Comparison of ENCODE assay signal across 8 cellular contexts in the genomic region with DNA sequence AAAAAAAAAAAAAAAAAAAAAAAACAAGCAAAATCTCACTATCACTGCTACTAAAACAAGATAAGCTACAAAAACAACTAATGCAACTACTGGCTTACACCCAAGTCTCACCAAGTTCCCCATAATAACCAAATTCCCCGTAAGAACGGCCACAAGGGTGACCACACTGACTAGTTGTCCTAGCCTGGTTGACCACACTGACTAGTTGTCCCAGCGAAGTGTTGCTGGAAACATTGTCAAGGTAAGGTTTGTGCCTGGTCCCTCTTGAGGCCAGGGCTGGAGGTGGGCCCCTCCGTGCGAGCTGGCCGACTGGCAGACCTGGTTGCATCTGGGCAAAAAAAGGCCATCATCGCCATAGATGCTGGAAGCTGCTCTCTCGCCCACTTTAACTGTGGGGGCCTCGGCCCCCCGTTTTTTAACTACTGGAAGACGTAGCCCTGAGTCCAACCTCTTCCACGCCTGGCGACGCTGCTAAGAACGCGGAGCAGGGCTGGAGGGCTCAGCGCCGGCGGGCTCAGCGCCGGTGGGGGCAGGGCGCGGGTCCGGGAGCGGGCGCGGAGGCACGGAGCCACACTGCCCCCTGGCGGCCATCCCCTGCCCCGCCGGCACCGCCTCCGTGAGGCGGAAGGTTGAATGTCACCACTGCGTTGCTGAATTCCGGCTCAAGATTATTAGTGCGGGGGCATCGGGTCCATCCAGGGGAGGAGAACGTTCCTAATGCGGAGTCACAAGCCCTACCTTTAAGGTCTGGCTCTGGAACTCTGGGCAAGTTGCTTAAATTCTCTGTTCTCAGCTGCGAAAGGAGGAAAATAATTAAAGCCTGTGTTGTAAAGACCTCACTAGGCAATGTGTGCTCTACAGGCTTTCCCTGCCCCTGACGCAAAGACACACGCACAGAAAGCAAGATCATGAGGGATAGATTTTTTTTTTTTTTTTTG.
DNase-seq lines count a peak whose midpoint lies in the region; ATAC-seq, FAIRE-seq and TF ChIP-seq lines count a peak whose summit lies in the region.

No MANE protein-coding gene starts in this region.

- H2AFZ ChIP-seq in ACC112 (ENCODE audit: low read length, unreplicated experiment), result peak overlapping the region; percentile 85

- no peaks in the 10 kb centered on the region for H3K79me2 ChIP-seq in ACC112 (ENCODE audit: control insufficient read depth, insufficient read depth, low read length, unreplicated experiment)

- peak; percentile 47 for ATAC-seq in GM18858 (IDR thresholded peaks at IDR 0.05; ENCODE audit: unreplicated experiment)
- peak; percentile 66 for ATAC-seq in HG03442 (IDR thresholded peaks at IDR 0.05; ENCODE audit: unreplicated experiment)

- peaks cover 3% of the 10 kb centered on the region for H3K4me1 ChIP-seq in ACC112 (ENCODE audit: control insufficient read depth, insufficient read depth, low read length, unreplicated experiment)

- peak overlapping the region; percentile 66 for H3K4me3 Mint-ChIP-seq in mesothelial cell of epicardium

- peak; percentile 50 for FAIRE-seq in endometrium (lab: Jason Lieb, UNC)

- no peaks in the 10 kb centered on the region for H3K36me3 ChIP-seq in ACC112 (ENCODE audit: insufficient read depth, low read length)

- H3K27me3 Mint-ChIP-seq in mesothelial cell of epicardium (ENCODE audit: low read depth), result peaks cover 27% of the 10 kb centered on the region

- H3K4me1 Mint-ChIP-seq in mesothelial cell of epicardium, result peaks cover 22% of the 10 kb centered on the region

- H3K27ac ChIP-seq in ACC112 (ENCODE audit: low read depth, low read length), result no peak overlapping the region

- TF ChIP-seq CTCF in mesothelial cell of epicardium (IDR thresholded peaks at IDR 0.05; ENCODE audit: unreplicated experiment), result peak; percentile 99

- no peaks in the 10 kb centered on the region for H3K36me3 Mint-ChIP-seq in mesothelial cell of epicardium

- peaks cover 26% of the 10 kb centered on the region for H3K27me3 ChIP-seq in ACC112 (ENCODE audit: insufficient read depth, low read length)

- H3K4me3 ChIP-seq in ACC112 (ENCODE audit: low read depth, low read length), result peak overlapping the region; percentile 68

- H3K9me3 Mint-ChIP-seq in mesothelial cell of epicardium, result no peaks in the 10 kb centered on the region

- H3K27ac Mint-ChIP-seq in mesothelial cell of epicardium, result peak overlapping the region; percentile 31

- DNase-seq in NOMO-1 treated with dmso at 0.1 percent for 144 hours (lab: John Stamatoyannopoulos, UW; ENCODE audit: unreplicated experiment), result peak; percentile 63
- peak; percentile 79 for DNase-seq in activated CD8-positive, alpha-beta memory T cell treated with anti-CD3 and anti-CD28 coated beads, Interleukin-2, amount 50 U/mL, for 4 hours
- DNase-seq in mesothelial cell of epicardium (ENCODE audit: low spot score in 2 of 2, unreplicated experiment in 2 of 2), result peak; percentile 81 to 96
- peak; percentile 86 for DNase-seq in stimulated activated CD8-positive, alpha-beta memory T cell treated with anti-CD3 and anti-CD28 coated beads, Interleukin-15, amount 100 ng/mL, for 24 hours (ENCODE audit: low read depth)
